ENCODE assay signal across 9 cellular contexts in genomic region chr2:55364189-55365055, GRCh38. TPM values are rescaled to one million over a fixed set of nuclear protein-coding genes. Genes with fewer than 3 reads are reported as not detected.
DNase-seq lines count a peak whose midpoint lies in the region; ATAC-seq and TF ChIP-seq lines count a peak whose summit lies in the region.
"Had no signal": no experiment of that assay in that cellular context is flagged by ENCODE, and none has a peak within 500 bp of the region (broad histone marks: within the 10 kb centered on the region; RNA-seq: fewer than 3 reads in every experiment).

No MANE protein-coding gene starts in this region.

- H3K27ac Mint-ChIP-seq in activated naive CD4-positive, alpha-beta T cell treated with anti-CD3 and anti-CD28 coated beads, Interleukin-2, amount 50 U/mL, for 72 hours, result no peak overlapping the region

- H3K27ac ChIP-seq in substantia nigra (ENCODE audit: low read depth, low read length, poor library complexity, severe bottlenecking), result peak overlapping the region; percentile 86

- in situ Hi-C loops in GM13976 (cut with MboI; ENCODE audit: low sequenced_read_pairs, unreplicated experiment), result no loop called here

- intact Hi-C loops in Right ventricle myocardium superior (cut with DNase I), result no loop called here

- no peaks in the 10 kb centered on the region for H3K36me3 Mint-ChIP-seq in activated naive CD4-positive, alpha-beta T cell treated with anti-CD3 and anti-CD28 coated beads, Interleukin-2, amount 50 U/mL, for 72 hours

- peak; percentile 2 for DNase-seq in HPDE6-E6E7 (ENCODE audit: extremely low spot score)
- peak in 40 of 56 donors; percentile 1 to 80 (median 44) for DNase-seq in amygdala (lab: John Stamatoyannopoulos, UW)
- no peak for DNase-seq in Right ventricle myocardium superior
- DNase-seq in substantia nigra (lab: John Stamatoyannopoulos, UW), result peak in 35 of 49 donors; percentile 1 to 75 (median 30)
- no peak for DNase-seq in NCI-H1092 (lab: John Stamatoyannopoulos, UW)
- no peak for DNase-seq in GM13976 (ENCODE audit: low spot score)
- DNase-seq in activated naive CD4-positive, alpha-beta T cell treated with anti-CD3 and anti-CD28 coated beads, Interleukin-2, amount 50 U/mL, for 72 hours (ENCODE audit: low spot score in 2 of 2), result no peak
- DNase-seq: NCI-H526 had no signal

- TF ChIP-seq CTCF in GM13976 (IDR thresholded peaks at IDR 0.05; ENCODE audit: borderline replicate concordance, control extremely low read depth, extremely low read depth, insufficient read depth, missing control alignments), result no peak

- ATAC-seq in Right ventricle myocardium superior (ENCODE audit: poor library complexity) (peak; percentile 93), GM19324 (IDR thresholded peaks at IDR 0.05; ENCODE audit: low FRiP score, unreplicated experiment) (no peak)
- no peak for ATAC-seq in activated naive CD4-positive, alpha-beta T cell treated with anti-CD3 and anti-CD28 coated beads, Interleukin-2, amount 50 U/mL, for 72 hours

- H3K9me3 Mint-ChIP-seq in activated naive CD4-positive, alpha-beta T cell treated with anti-CD3 and anti-CD28 coated beads, Interleukin-2, amount 50 U/mL, for 72 hours, result no peaks in the 10 kb centered on the region

RNA-seq across cellular contexts. Expression of gene CCDC88A, which starts 55.2 kb away (rescaled TPM):
- total RNA-seq in Right ventricle myocardium superior, result 19.4 TPM
- total RNA-seq in activated naive CD4-positive, alpha-beta T cell treated with anti-CD3 and anti-CD28 coated beads, Interleukin-2, amount 50 U/mL, for 72 hours, result 10 to 100 TPM; 13.6 to 18.9 TPM

Comparison
In these comparisons a context has a peak if more than half of its experiments do, and no peak if none do; other contexts are left out.
1. DNase-seq: peak in HPDE6-E6E7 (single experiment), amygdala (40 of 56) and substantia nigra (35 of 49); none in Right ventricle myocardium superior (single experiment), NCI-H1092 (single experiment), GM13976 (single experiment) and activated naive CD4-positive, alpha-beta T cell treated with anti-CD3 and anti-CD28 coated beads, Interleukin-2, amount 50 U/mL, for 72 hours (0 of 2).